In the genomic region with DNA sequence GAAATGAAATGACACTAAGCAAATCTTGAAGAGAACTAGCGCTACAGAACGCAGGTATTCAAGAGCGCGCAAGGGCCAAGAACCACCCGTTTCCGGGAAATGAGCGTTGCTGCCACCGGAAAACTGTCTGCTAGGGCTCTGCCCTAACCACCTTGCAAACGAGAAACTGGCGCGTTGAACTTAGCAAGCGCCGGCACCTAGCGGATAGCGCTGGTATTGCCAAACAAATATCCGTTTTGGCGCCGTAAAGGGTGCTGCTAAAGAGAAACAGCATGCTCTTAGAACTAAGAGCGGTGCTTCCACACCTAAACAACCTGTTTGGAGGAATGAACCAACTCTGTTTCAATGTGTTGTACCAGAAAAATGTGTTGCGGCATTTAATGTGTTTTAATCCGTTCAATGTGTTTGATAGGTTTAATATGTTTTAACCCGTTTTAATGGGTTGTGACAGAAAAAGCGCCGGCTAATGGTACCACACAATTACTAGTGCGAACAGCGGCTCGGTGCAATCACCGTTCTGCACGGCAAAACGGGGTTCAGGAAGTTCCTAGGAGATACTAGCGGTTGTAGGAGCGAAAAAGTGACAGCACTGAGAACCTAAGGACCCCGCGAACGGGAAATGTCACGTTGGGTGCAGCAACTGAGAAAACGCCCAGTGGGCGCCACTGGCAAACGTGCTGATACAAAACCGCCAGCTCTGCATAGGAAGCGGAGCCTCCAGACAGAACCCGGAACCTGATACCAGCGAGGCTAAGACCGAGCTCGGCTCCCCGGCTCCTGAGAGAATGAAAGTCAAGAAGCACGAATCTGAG, we compare ENCODE assay signal across 8 cellular contexts. TPM values are rescaled to one million over a fixed set of nuclear protein-coding genes. Genes with fewer than 3 reads are reported as not detected.
DNase-seq lines count a peak whose midpoint lies in the region; ATAC-seq and TF ChIP-seq lines count a peak whose summit lies in the region.

Gene ANXA2R, minus strand, starts transcription at position 33 of the 812 bp plus-strand sequence. CDS start 273 bp downstream, outside the sequence.

- peak within 1 kb of the TSS; percentile 58 for H3K4me3 ChIP-seq in lower leg skin (ENCODE audit: low read depth, poor library complexity, severe bottlenecking)

- no peak for TF ChIP-seq POLR2A in lower leg skin (IDR thresholded peaks at IDR 0.05)

- ATAC-seq in GM19324 (IDR thresholded peaks at IDR 0.05; ENCODE audit: low FRiP score, unreplicated experiment) (peak; percentile 44), HG03460 (IDR thresholded peaks at IDR 0.05; ENCODE audit: unreplicated experiment) (peak; percentile 38)

- 4% methylated on average over 47 of the region's 47 CpGs for WGBS in lower leg skin, 2 donors

- DNase-seq in C1 segment of cervical spinal cord (lab: John Stamatoyannopoulos, UW), result peak in 12 of 14 donors; percentile 29 to 76 (median 60)
- peak; percentile 99 for DNase-seq in NCI-H526 (lab: John Stamatoyannopoulos, UW)
- DNase-seq in activated CD4-positive, alpha-beta T cell treated with anti-CD3 and anti-CD28 coated beads for 48 hours, result peak; percentile 95
- peak; percentile 96 for DNase-seq in dedifferentiated amniotic fluid mesenchymal stem cell (ENCODE audit: extremely low spot score)
- DNase-seq in lower leg skin (ENCODE audit: low spot score in 2 of 2), result peak; percentile 91 to 98
- peak; percentile 83 to 95 for DNase-seq in stimulated activated CD4-positive, alpha-beta T cell treated with anti-CD3 and anti-CD28 coated beads, Interleukin-4, amount 100 ng/mL, for 4 hours

- TF ChIP-seq CTCF in lower leg skin (IDR thresholded peaks at IDR 0.05), result peak in 1 of 3 donors; percentile 81

- intact Hi-C loops in lower leg skin (cut with DNase I; ENCODE audit: low total_unique reads), result no loop called here

RNA-seq across cellular contexts. Expression of gene ANXA2R, which starts in this region (rescaled TPM):
- total RNA-seq in lower leg skin, result 1 to 10 TPM; 1.1 to 2.7 (median 2.4) TPM

Comparison
In these comparisons a context has a peak if more than half of its experiments do, and no peak if none do; other contexts are left out.
1. Peak in every context shown above with its lines: DNase-seq, ATAC-seq and H3K4me3 ChIP-seq.